In genomic region chr19:46635920-46636761, GRCh38 we compare ENCODE assay signal across 10 cellular contexts. TPM values are rescaled to one million over a fixed set of nuclear protein-coding genes. Genes with fewer than 3 reads are reported as not detected.
A peak's percentile ranks its signal among the peaks of the same experiment; 100 is the strongest.
DNase-seq lines count a peak whose midpoint lies in the region; ATAC-seq and TF ChIP-seq lines count a peak whose summit lies in the region.
"Had no signal": no experiment of that assay in that cellular context is flagged by ENCODE, and none has a peak within 500 bp of the region (broad histone marks: within the 10 kb centered on the region; RNA-seq: fewer than 3 reads in every experiment).

GNG8 (minus strand) TSS chr19:46636202; CDS start chr19:46634682, 1,520 bp downstream.

- ATAC-seq in SK-N-SH treated with all-trans-retinoic acid at 6 μM for 48 hours (no peak), GM19035 (IDR thresholded peaks at IDR 0.05; ENCODE audit: unreplicated experiment) (no peak)

- DNase-seq in SK-N-SH (no peak), NAMALWA (ENCODE audit: low spot score) (peak; percentile 43), coronary artery (ENCODE audit: low spot score) (no peak), retina (peak; percentile 40), stomach (no peak), NOMO-1 treated with dmso at 0.1 percent for 144 hours (lab: John Stamatoyannopoulos, UW; ENCODE audit: unreplicated experiment) (no peak)

- no peak within 1 kb of the TSS for H2AFZ ChIP-seq in SK-N-SH (ENCODE audit: low read depth)

- H3K36me3 ChIP-seq in SK-N-SH (replicated peaks in 1 of 2; ENCODE audit: control insufficient read depth in 1 of 2, insufficient read depth in 2 of 2, low read length in 1 of 2) (no peaks in the 10 kb centered on the region), stomach (no peaks in the 10 kb centered on the region)

- TF ChIP-seq CTCF in SK-N-SH (IDR thresholded peaks at IDR 0.05) (no peak), coronary artery (IDR thresholded peaks at IDR 0.05) (no peak), stomach (IDR thresholded peaks at IDR 0.05) (no peak)

- no peaks in the 10 kb centered on the region for H4K20me1 ChIP-seq in SK-N-SH (ENCODE audit: insufficient read depth)

- H3K4me1 ChIP-seq in SK-N-SH (ENCODE audit: control insufficient read depth in 1 of 2, insufficient read depth in 2 of 2, low read depth in 1 of 2, low read length in 1 of 2) (peaks cover 16 to 50% of the 10 kb centered on the region in 2 experiments), stomach (peaks cover 30 to 56% (median 52%) of the 10 kb centered on the region in 4 donors)

- H3K4me3 ChIP-seq in SK-N-SH (ENCODE audit: low read depth in 2 of 2, low read length in 1 of 2) (peak within 1 kb of the TSS in 1 of 2 experiments; percentile 48; a peak in 2 of 4 replicates), coronary artery (peak within 1 kb of the TSS; percentile 71), stomach (no peak within 1 kb of the TSS)

- H3K79me2 ChIP-seq in SK-N-SH (ENCODE audit: insufficient read depth): no peaks in the 10 kb centered on the region

- TF ChIP-seq RAD21 in SK-N-SH (IDR thresholded peaks at IDR 0.05; ENCODE audit: low read length): 0 out of 2 replicates have a peak, but pooled peaks have one; percentile 2

- peak within 1 kb of the TSS; percentile 74; the same call in 1 of the 2 replicates for H3K4me2 ChIP-seq in SK-N-SH

- no peaks in the 10 kb centered on the region for H3K9me3 ChIP-seq in SK-N-SH
- H3K9me3 ChIP-seq in stomach: no peaks in the 10 kb centered on the region

- POLR2A ChIA-PET in SK-N-SH (lab: Yijun Ruan, JAX): interaction anchor here (0.6 to 9.6 kb wide), 5 partner anchors 15 to 608 kb away, joined by 3 to 100 read pairs (median 4); partner anchors contain the start of gene DACT3

- no peak for TF ChIP-seq EP300 in SK-N-SH (IDR thresholded peaks at IDR 0.05; ENCODE audit: borderline replicate concordance in 1 of 2, low read depth in 1 of 2, low read length in 1 of 2)
- no peak for TF ChIP-seq EP300 in stomach (IDR thresholded peaks at IDR 0.05)

- CTCF ChIA-PET in SK-N-SH (lab: Yijun Ruan, JAX): interaction anchor here (1.0 to 8.3 kb wide), 2 partner anchors 10 to 26 kb away, joined by 3 to 106 read pairs; partner anchors contain the start of gene DACT3

- TF ChIP-seq POLR2A in stomach (IDR thresholded peaks at IDR 0.05): no peak

- WGBS in SK-N-SH (ENCODE audit: low lambda C conversion rate): 72% methylated on average over 17 of the region's 34 CpGs
- WGBS in stomach, 5 donors: 16 to 35% (median 23%) methylated on average over 23 to 34 of the region's 34 CpGs

- no peaks in the 10 kb centered on the region for H3K9me2 ChIP-seq in SK-N-SH

- H3K27ac ChIP-seq in SK-N-SH (ENCODE audit: low read depth in 2 of 2, low read length in 1 of 2) (peak within 1 kb of the TSS in 1 of 2 experiments; percentile 92; a peak in 2 of 4 replicates), coronary artery (peak within 1 kb of the TSS in 1 of 2 donors; percentile 65), stomach (peak within 1 kb of the TSS in 1 of 5 donors; percentile 51)

- H3K27me3 ChIP-seq in SK-N-SH (ENCODE audit: insufficient read depth) (no peaks in the 10 kb centered on the region), stomach (peaks cover 0 to 74% (median 22%) of the 10 kb centered on the region in 3 donors)

- H3K9ac ChIP-seq in SK-N-SH: no peak within 1 kb of the TSS

- H3F3A ChIP-seq in SK-N-SH (replicated peaks; ENCODE audit: insufficient read depth): peaks cover 9% of the 10 kb centered on the region

- intact Hi-C loops in stomach (cut with DNase I; ENCODE audit: low total_unique reads): no loop called here

TF ChIP-seq in SK-N-SH, 30 proteins besides CTCF, POLR2A, EP300 and RAD21:
- no peak for TF ChIP-seq FOSL2 (IDR thresholded peaks at IDR 0.05; ENCODE audit: borderline replicate concordance, low read depth)
- TF ChIP-seq MEF2A (IDR thresholded peaks at IDR 0.05; ENCODE audit: borderline replicate concordance, low read depth): no peak
- no peak for TF ChIP-seq SMC3 (IDR thresholded peaks at IDR 0.05; ENCODE audit: low read depth, low read length)
- no peak for TF ChIP-seq RXRA (IDR thresholded peaks at IDR 0.05; ENCODE audit: borderline replicate concordance, low read depth)
- no peak for TF ChIP-seq RFX5 (IDR thresholded peaks at IDR 0.05; ENCODE audit: low read length)

TF ChIP-seq in SK-N-SH treated with all-trans-retinoic acid at 6 μM for 48 hours, 23 proteins besides CTCF, POLR2A, EP300 and RAD21:
- TF ChIP-seq ZNF8 (CRISPR knock-in tag; IDR thresholded peaks at IDR 0.05): no peak

RNA-seq across cellular contexts. Expression of gene GNG8, which starts in this region (rescaled TPM):
- not detected in 2 replicates for polyA plus RNA-seq in SK-N-SH (2012; rRNA removed)
- not detected in 2 replicates for polyA plus RNA-seq in SK-N-SH (2012; cell fraction: cytosol; rRNA removed)
- not detected in 2 replicates for polyA plus RNA-seq in SK-N-SH (2012; cell fraction: nucleus; rRNA removed)
- total RNA-seq in stomach: not detected
- polyA plus RNA-seq in stomach: not detected
- total RNA-seq: glomerular endothelial cell, NCI-H460 had no signal

Comparison
In these comparisons a context has a peak if more than half of its experiments do, and no peak if none do; other contexts are left out.
1. DNase-seq: peak in NAMALWA (single experiment) and retina (single experiment); none in SK-N-SH (single experiment), coronary artery (single experiment), stomach (single experiment) and NOMO-1 treated with dmso at 0.1 percent for 144 hours (single experiment).